8 cellular contexts compared by ENCODE assay signal in the genomic region with DNA sequence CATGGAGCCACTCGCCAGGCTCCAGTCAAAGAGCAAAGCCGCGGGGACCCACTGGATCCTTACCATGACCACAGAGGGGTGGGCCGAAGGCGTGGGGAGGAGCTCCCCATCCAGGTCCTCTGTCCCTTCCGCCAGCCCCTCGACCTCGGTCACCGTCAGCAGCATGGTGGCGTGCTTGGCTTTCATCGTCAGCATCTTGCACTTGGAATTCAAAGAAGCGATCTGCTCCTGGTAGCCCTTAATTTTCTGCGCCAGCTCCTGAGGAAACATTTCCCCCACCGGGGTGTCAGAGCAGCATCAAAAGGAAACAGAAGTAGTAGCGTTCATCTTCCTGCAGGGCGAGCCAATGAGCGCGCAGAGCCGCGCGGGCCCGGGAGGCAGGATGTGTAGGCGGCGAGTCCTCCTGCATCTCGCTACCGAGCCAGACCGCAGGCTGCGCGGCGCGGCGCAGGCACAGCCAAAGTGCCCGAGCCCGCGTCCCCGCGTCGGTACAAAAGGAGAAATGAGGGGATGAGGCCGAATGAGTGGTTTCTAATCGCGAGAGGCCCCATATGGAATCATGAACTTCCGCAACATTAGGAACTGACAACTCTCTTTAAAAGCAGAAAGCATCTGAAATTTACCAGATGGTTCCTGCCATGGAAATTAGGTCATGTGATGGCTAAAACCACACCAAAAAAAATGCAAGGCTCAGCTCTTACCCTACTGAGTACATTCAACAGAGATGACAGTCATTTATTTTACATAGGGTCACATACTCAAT.
DNase-seq lines count a peak whose midpoint lies in the region; ATAC-seq and TF ChIP-seq lines count a peak whose summit lies in the region.

No MANE protein-coding gene starts in this region.

- H3K36me3 ChIP-seq in HAP-1 (replicated peaks) (no peaks in the 10 kb centered on the region), SU-DHL-6 (ENCODE audit: low read length) (no peaks in the 10 kb centered on the region), adipocyte (ENCODE audit: control insufficient read depth, insufficient read depth, low read length, severe bottlenecking) (peaks cover 42% of the 10 kb centered on the region), heart right ventricle (peaks cover 0 to 86% (median 9%) of the 10 kb centered on the region in 9 donors)

- H3K4me1 ChIP-seq in HAP-1: peaks cover 6% of the 10 kb centered on the region; the same call in 1 of the 2 replicates
- H3K4me1 ChIP-seq in adipocyte (ENCODE audit: control insufficient read depth, insufficient read depth, low read length): peaks cover 16% of the 10 kb centered on the region
- peaks cover 0 to 55% (median 23%) of the 10 kb centered on the region in 9 donors for H3K4me1 ChIP-seq in heart right ventricle

- peak overlapping the region; percentile 88 for H3K27ac Mint-ChIP-seq in type B pancreatic cell

- H3K9me3 ChIP-seq in HAP-1: no peaks in the 10 kb centered on the region
- H3K9me3 ChIP-seq in SU-DHL-6 (ENCODE audit: insufficient read depth, low read length): no peaks in the 10 kb centered on the region
- no peaks in the 10 kb centered on the region for H3K9me3 ChIP-seq in adipocyte (ENCODE audit: control insufficient read depth, low read length)
- no peaks in the 10 kb centered on the region for H3K9me3 ChIP-seq in heart right ventricle

- peak overlapping the region; percentile 99 for H3K4me3 Mint-ChIP-seq in type B pancreatic cell

- intact Hi-C loops in heart right ventricle (cut with DNase I): loop anchor here in 3 of 10 donors (5.0 kb wide), 2 partner anchors 35 to 40 kb away; no protein-coding TSS in a partner anchor

- peak; percentile 95 to 99 (median 97) for ATAC-seq in heart right ventricle

- H3K27ac ChIP-seq in SU-DHL-6 (ENCODE audit: low read depth, low read length) (peak overlapping the region; percentile 100), heart right ventricle (peak overlapping the region; percentile 62 to 93 (median 82))

- DNase-seq in GM03348 (ENCODE audit: low spot score) (peak; percentile 90), HAP-1 (ENCODE audit: low spot score in 2 of 2) (peak; percentile 77 to 88), M059J (ENCODE audit: low read depth) (peak; percentile 91), adipocyte (ENCODE audit: low read depth) (peak; percentile 94), heart right ventricle (peak; percentile 88), pons (ENCODE audit: low spot score) (peak; percentile 94), type B pancreatic cell (ENCODE audit: extremely low spot score, unreplicated experiment) (peak; percentile 91)

- H3K4me2 ChIP-seq in SU-DHL-6 (ENCODE audit: low read depth, low read length, poor library complexity, severe bottlenecking): peak overlapping the region; percentile 99

- no peaks in the 10 kb centered on the region for H3K27me3 Mint-ChIP-seq in type B pancreatic cell

- H3K9me3 Mint-ChIP-seq in type B pancreatic cell: no peaks in the 10 kb centered on the region

- peaks cover 52% of the 10 kb centered on the region for H3F3A ChIP-seq in SU-DHL-6 (ENCODE audit: insufficient read depth)

- H3K4me3 ChIP-seq in HAP-1: peak overlapping the region; percentile 48
- peak overlapping the region; percentile 73 for H3K4me3 ChIP-seq in SU-DHL-6 (ENCODE audit: insufficient read depth, low read length, poor library complexity, severe bottlenecking)
- peak overlapping the region; percentile 95 for H3K4me3 ChIP-seq in adipocyte (ENCODE audit: low read length)
- peak overlapping the region; percentile 23 to 74 (median 61) for H3K4me3 ChIP-seq in heart right ventricle

- peaks cover 3% of the 10 kb centered on the region for H3K36me3 Mint-ChIP-seq in type B pancreatic cell

- H2AFZ ChIP-seq in SU-DHL-6 (ENCODE audit: low read depth, low read length, severe bottlenecking): peak overlapping the region; percentile 62

- peaks cover 42% of the 10 kb centered on the region for H3K79me2 ChIP-seq in SU-DHL-6 (ENCODE audit: insufficient read depth, low read length)

- TF ChIP-seq CTCF in SU-DHL-6 (IDR thresholded peaks at IDR 0.05; ENCODE audit: insufficient read depth, low read length, poor library complexity, severe bottlenecking): peak; percentile 46
- TF ChIP-seq CTCF in heart right ventricle (IDR thresholded peaks at IDR 0.05): peak; percentile 38 to 77 (median 70)
- TF ChIP-seq CTCF in type B pancreatic cell (conservative IDR thresholded peaks at IDR 0.05): peak; percentile 74

- H3K4me1 Mint-ChIP-seq in type B pancreatic cell (ENCODE audit: unreplicated experiment): peaks cover 23% of the 10 kb centered on the region

- no peaks in the 10 kb centered on the region for H3K9me2 ChIP-seq in SU-DHL-6 (replicated peaks; ENCODE audit: insufficient read depth, low read length)

- no peaks in the 10 kb centered on the region for H4K20me1 ChIP-seq in SU-DHL-6 (ENCODE audit: low read depth, low read length)

- no peaks in the 10 kb centered on the region for H3K27me3 ChIP-seq in HAP-1 (ENCODE audit: low read depth)
- no peaks in the 10 kb centered on the region for H3K27me3 ChIP-seq in SU-DHL-6 (ENCODE audit: low read length)
- H3K27me3 ChIP-seq in adipocyte (replicated peaks; ENCODE audit: control insufficient read depth, insufficient read depth, low read length): no peaks in the 10 kb centered on the region
- no peaks in the 10 kb centered on the region for H3K27me3 ChIP-seq in heart right ventricle

- in situ Hi-C loops in HAP-1 (cut with MboI; ENCODE audit: low sequenced_read_pairs): no loop called here

- peak overlapping the region; percentile 75 for H3K9ac ChIP-seq in SU-DHL-6 (ENCODE audit: low read length)
- H3K9ac ChIP-seq in adipocyte (ENCODE audit: low read length): peak overlapping the region; percentile 85

- WGBS in heart right ventricle, 2 donors: 2 to 3% methylated on average over 42 of the region's 42 CpGs

Comparison
In these comparisons a context has a peak if more than half of its experiments do, and no peak if none do; other contexts are left out.
1. Peak in every context shown above with its lines: DNase-seq, ATAC-seq, H3K4me3 ChIP-seq and H3K27ac ChIP-seq.